10 cellular contexts compared by ENCODE assay signal in genomic region chr17:28381141-28381825, GRCh38. TPM values are rescaled to one million over a fixed set of nuclear protein-coding genes. Genes with fewer than 3 reads are reported as not detected.
DNase-seq lines count a peak whose midpoint lies in the region; ATAC-seq and TF ChIP-seq lines count a peak whose summit lies in the region.
"Had no signal": no experiment of that assay in that cellular context is flagged by ENCODE, and none has a peak within 500 bp of the region (broad histone marks: within the 10 kb centered on the region; RNA-seq: fewer than 3 reads in every experiment).

No MANE protein-coding gene starts in this region.

- H3K4me1 Mint-ChIP-seq in activated CD8-positive, alpha-beta T cell treated with anti-CD3 and anti-CD28 coated beads for 36 hours (ENCODE audit: low read depth), result peaks cover 20% of the 10 kb centered on the region

- H3K27me3 Mint-ChIP-seq in activated CD8-positive, alpha-beta T cell treated with anti-CD3 and anti-CD28 coated beads for 36 hours, result peaks cover 2% of the 10 kb centered on the region

- H3K4me1 ChIP-seq in right cardiac atrium (ENCODE audit: control insufficient read depth, insufficient read depth, low read length) (no peaks in the 10 kb centered on the region), psoas muscle (no peaks in the 10 kb centered on the region)

- H3K9me3 Mint-ChIP-seq in activated CD8-positive, alpha-beta T cell treated with anti-CD3 and anti-CD28 coated beads for 36 hours, result no peaks in the 10 kb centered on the region

- H3K36me3 ChIP-seq in psoas muscle (ENCODE audit: insufficient read depth in 1 of 2, low read depth in 1 of 2), result peaks cover 0 to under 1% of the 10 kb centered on the region in 2 donors

- WGBS in right cardiac atrium, result 31% methylated on average over 72 of the region's 72 CpGs
- WGBS in psoas muscle, 3 donors, result 25 to 34% (median 33%) methylated on average over 64 to 72 of the region's 72 CpGs

- peak; percentile 23 for ATAC-seq in activated CD8-positive, alpha-beta T cell treated with anti-CD3 and anti-CD28 coated beads for 36 hours
- ATAC-seq in right cardiac atrium, result no peak
- ATAC-seq in psoas muscle, result peak in 1 of 4 donors; percentile 45
- ATAC-seq in HG03457 (IDR thresholded peaks at IDR 0.05; ENCODE audit: unreplicated experiment), result no peak
- ATAC-seq in GM21825 (IDR thresholded peaks at IDR 0.05; ENCODE audit: unreplicated experiment), result no peak

- H3K36me3 Mint-ChIP-seq in activated CD8-positive, alpha-beta T cell treated with anti-CD3 and anti-CD28 coated beads for 36 hours (ENCODE audit: low read depth), result peaks cover 22% of the 10 kb centered on the region

- H3K27ac Mint-ChIP-seq in activated CD8-positive, alpha-beta T cell treated with anti-CD3 and anti-CD28 coated beads for 36 hours, result no peak overlapping the region

- CTCF ChIA-PET in activated CD8-positive, alpha-beta T cell treated with anti-CD3 and anti-CD28 coated beads for 36 hours (lab: Charles Lee), result interaction anchor here (0.8 to 3.6 kb wide), 4 partner anchors 10 to 36 kb away, joined by 3 to 18 read pairs (median 5); partner anchors contain the start of gene POLDIP2

- no peaks in the 10 kb centered on the region for H3K27me3 ChIP-seq in right cardiac atrium (ENCODE audit: control insufficient read depth, insufficient read depth)
- peaks cover 0 to 5% (median 0%) of the 10 kb centered on the region in 3 donors for H3K27me3 ChIP-seq in psoas muscle (ENCODE audit: insufficient read depth in 3 of 3, low read length in 2 of 3)

- intact Hi-C loops in activated CD8-positive, alpha-beta T cell treated with anti-CD3 and anti-CD28 coated beads for 36 hours (cut with micrococcal nuclease), result no loop called here
- intact Hi-C loops in right cardiac atrium (cut with DNase I), result no loop called here
- intact Hi-C loops in psoas muscle (cut with DNase I), result no loop called here

- POLR2A ChIA-PET in activated CD8-positive, alpha-beta T cell treated with anti-CD3 and anti-CD28 coated beads for 36 hours (lab: Charles Lee), result interaction anchor here (1.0 kb wide), 1 partner anchor 50 kb away, joined by 4 read pairs; no protein-coding TSS in a partner anchor

- H3K9me3 ChIP-seq in right cardiac atrium (ENCODE audit: control insufficient read depth, low read length) (no peaks in the 10 kb centered on the region), psoas muscle (no peaks in the 10 kb centered on the region)

- TF ChIP-seq CTCF in GM10266 (IDR thresholded peaks at IDR 0.05; ENCODE audit: control insufficient read depth, insufficient read depth, low read depth, missing control alignments) (peak; percentile 49), psoas muscle (IDR thresholded peaks at IDR 0.05) (no peak)
- TF ChIP-seq CTCF in activated CD8-positive, alpha-beta T cell treated with anti-CD3 and anti-CD28 coated beads for 36 hours (IDR thresholded peaks at IDR 0.05), result peak; percentile 46

- no peak overlapping the region for H3K4me3 ChIP-seq in right cardiac atrium (ENCODE audit: low read length)
- H3K4me3 ChIP-seq in psoas muscle, result peak overlapping the region; percentile 22

- H3K4me3 Mint-ChIP-seq in activated CD8-positive, alpha-beta T cell treated with anti-CD3 and anti-CD28 coated beads for 36 hours, result peak overlapping the region; percentile 5

- DNase-seq in GM10266 (ENCODE audit: extremely low spot score) (no peak), right cardiac atrium (peak in 2 of 3 donors; percentile 57 to 62), psoas muscle (peak in 1 of 2 donors; percentile 37), AML-193 (lab: John Stamatoyannopoulos, UW) (no peak), DMS 273 treated with DMSO at 0.1 percent for 48 hours (lab: John Stamatoyannopoulos, UW) (no peak)
- DNase-seq in activated CD8-positive, alpha-beta T cell treated with anti-CD3 and anti-CD28 coated beads for 36 hours, result peak; percentile 52

- H3K27ac ChIP-seq in right cardiac atrium (ENCODE audit: low read length), result no peak overlapping the region
- H3K27ac ChIP-seq in psoas muscle, result no peak overlapping the region

RNA-seq across cellular contexts. Expression of gene SARM1, which starts 9.8 kb away (rescaled TPM):
- 10 to 100 TPM; 16.7 to 19.8 TPM for total RNA-seq in activated CD8-positive, alpha-beta T cell treated with anti-CD3 and anti-CD28 coated beads for 36 hours
- total RNA-seq in right cardiac atrium (1 to 10 TPM; 5.8 to 8.9 (median 7.1) TPM), psoas muscle (1 to 10 TPM; 1.8 to 2.2 (median 1.9) TPM)
- polyA plus RNA-seq in right cardiac atrium (4.0 TPM), psoas muscle (under 1 TPM; 0.77 to 0.91 (median 0.82) TPM)

RNA-seq across cellular contexts. Expression of gene VTN, which starts 11.2 kb away (rescaled TPM):
- under 1 TPM in 1 of 2 experiments, not detected in 1; 0.11 TPM for total RNA-seq in activated CD8-positive, alpha-beta T cell treated with anti-CD3 and anti-CD28 coated beads for 36 hours
- 10 to 100 TPM in 1 of 4 donors, 1 to 10 TPM in 3; 3.8 to 10.5 (median 4.1) TPM for total RNA-seq in right cardiac atrium
- 3.8 TPM for polyA plus RNA-seq in right cardiac atrium
- 1 to 10 TPM in 1 of 4 donors, under 1 TPM in 1, not detected in 2; 0.24 to 1.2 TPM for total RNA-seq in psoas muscle
- under 1 TPM; 0.06 to 0.18 (median 0.12) TPM for polyA plus RNA-seq in psoas muscle

RNA-seq across cellular contexts. Expression of gene SEBOX, which starts 16.3 kb away (rescaled TPM):
- total RNA-seq in activated CD8-positive, alpha-beta T cell treated with anti-CD3 and anti-CD28 coated beads for 36 hours, result not detected
- total RNA-seq in right cardiac atrium (not detected), psoas muscle (not detected)
- polyA plus RNA-seq in right cardiac atrium (not detected), psoas muscle (not detected)
- total RNA-seq: fibroblast of villous mesenchyme, NCI-H460 had no signal

RNA-seq across cellular contexts. Expression of gene POLDIP2, which starts 24.0 kb away (rescaled TPM):
- 10 to 100 TPM; 87.6 to 88.7 TPM for total RNA-seq in activated CD8-positive, alpha-beta T cell treated with anti-CD3 and anti-CD28 coated beads for 36 hours
- 10 to 100 TPM; 97.1 to 99.8 (median 98.6) TPM for total RNA-seq in right cardiac atrium
- 95.6 TPM for polyA plus RNA-seq in right cardiac atrium
- total RNA-seq in psoas muscle, result 100 to 1,000 TPM; 182 to 206 (median 190) TPM
- polyA plus RNA-seq in psoas muscle, result 100 to 1,000 TPM; 172 to 299 (median 204) TPM

RNA-seq across cellular contexts. Expression of gene SLC46A1, which starts 24.7 kb away (rescaled TPM):
- 1 to 10 TPM; 2.1 to 3.1 TPM for total RNA-seq in activated CD8-positive, alpha-beta T cell treated with anti-CD3 and anti-CD28 coated beads for 36 hours
- total RNA-seq in right cardiac atrium (1 to 10 TPM; 5.3 to 9.2 (median 7.6) TPM), psoas muscle (1 to 10 TPM; 2.7 to 4.2 (median 2.8) TPM)
- polyA plus RNA-seq in right cardiac atrium (3.0 TPM), psoas muscle (1 to 10 TPM; 1.1 to 2.5 (median 1.4) TPM)

Comparison
In these comparisons a context has a peak if more than half of its experiments do, and no peak if none do; other contexts are left out.
1. DNase-seq: peak in activated CD8-positive, alpha-beta T cell treated with anti-CD3 and anti-CD28 coated beads for 36 hours (single experiment) and right cardiac atrium (2 of 3); none in GM10266 (single experiment), AML-193 (0 of 2) and DMS 273 treated with DMSO at 0.1 percent for 48 hours (single experiment).